In genomic region chrX:108122748-108123147, GRCh38 we compare ENCODE assay signal across 17 cellular contexts. TPM values are rescaled to one million over a fixed set of nuclear protein-coding genes. Genes with fewer than 3 reads are reported as not detected.
DNase-seq lines count a peak whose midpoint lies in the region; TF ChIP-seq lines count a peak whose summit lies in the region.
"Had no signal": no experiment of that assay in that cellular context is flagged by ENCODE, and none has a peak within 500 bp of the region (broad histone marks: within the 10 kb centered on the region; RNA-seq: fewer than 3 reads in every experiment).

No MANE protein-coding gene starts in this region.

- H3K36me3 Mint-ChIP-seq in endothelial cell (ENCODE audit: low read depth, unreplicated experiment) (no peaks in the 10 kb centered on the region), mesothelial cell of epicardium (no peaks in the 10 kb centered on the region)

- H3K27me3 ChIP-seq in A673 (replicated peaks; ENCODE audit: insufficient read depth, low read depth, low read length, poor library complexity) = peaks cover 2% of the 10 kb centered on the region

- no peak overlapping the region for H3K27ac ChIP-seq in A673 (ENCODE audit: low read depth, low read length, poor library complexity, severe bottlenecking)
- H3K27ac ChIP-seq: C4-2B, KMS-11 had no signal

- in situ Hi-C loops in KBM-7 (cut with MboI; ENCODE audit: low pct_unique_long_range_greater_than_20kb, low sequenced_read_pairs) = no loop called here

- TF ChIP-seq CTCF in endothelial cell (IDR thresholded peaks at IDR 0.05; ENCODE audit: unreplicated experiment) (no peak), mesothelial cell of epicardium (IDR thresholded peaks at IDR 0.05; ENCODE audit: unreplicated experiment) (no peak), A673 (conservative IDR thresholded peaks at IDR 0.05; ENCODE audit: low read depth, low read length) (no peak)

- CTCF ChIA-PET in A673 (lab: Charles Lee) = no interaction called here

- no TSS peak for BruUV-seq in A673 (replicated peaks; lab: Mats Ljungman, UMichigan)

- peak overlapping the region; percentile 30 for H3K27ac Mint-ChIP-seq in endothelial cell (ENCODE audit: unreplicated experiment)
- H3K27ac Mint-ChIP-seq in mesothelial cell of epicardium = peak overlapping the region; percentile 68
- H3K27ac Mint-ChIP-seq: immature natural killer cell; T-helper 2 cell treated with Interferon-gamma antibody and Interleukin-4, amounts not matched to agents 5 μg/mL and 100 μg/mL, for 36 hours had no signal

- H3K4me3 ChIP-seq in A673 (ENCODE audit: low read depth, low read length, poor library complexity, severe bottlenecking) = no peak overlapping the region

- intact Hi-C loops in A673 (cut with micrococcal nuclease; ENCODE audit: unreplicated experiment) = no loop called here

- no peaks in the 10 kb centered on the region for H3K36me3 ChIP-seq in A673 (ENCODE audit: insufficient read depth, low read length, poor library complexity, severe bottlenecking)

- H3K4me1 ChIP-seq in A673 (ENCODE audit: insufficient read depth, low read length, poor library complexity, severe bottlenecking) = no peaks in the 10 kb centered on the region

- DNase-seq in AG20443 (ENCODE audit: low spot score) (peak; percentile 20), KBM-7 (peak; percentile 23), endothelial cell (ENCODE audit: low spot score) (no peak), mesothelial cell of epicardium (ENCODE audit: low spot score in 2 of 2, unreplicated experiment in 2 of 2) (no peak), H4 (ENCODE audit: low spot score) (no peak), SKM-1 treated with dmso at 0.1 percent for 144 hours (lab: John Stamatoyannopoulos, UW; ENCODE audit: unreplicated experiment) (no peak), A673 (ENCODE audit: low spot score) (no peak), NAMALWA (ENCODE audit: low spot score) (no peak)
- DNase-seq: activated CD4-positive, alpha-beta T cell treated with anti-CD3 and anti-CD28 coated beads, Interleukin-2, amount 50 U/mL, for 1 hour; activated effector memory CD4-positive, alpha-beta T cell treated with Interleukin-2 at 50 U/mL for 16 hours; central memory CD4-positive, alpha-beta T cell; erythroblast; immature natural killer cell; PC-3 had no signal

- H3K9me3 Mint-ChIP-seq in endothelial cell (ENCODE audit: unreplicated experiment) (no peaks in the 10 kb centered on the region), mesothelial cell of epicardium (no peaks in the 10 kb centered on the region)
- H3K9me3 Mint-ChIP-seq: immature natural killer cell; T-helper 2 cell treated with Interferon-gamma antibody and Interleukin-4, amounts not matched to agents 5 μg/mL and 100 μg/mL, for 36 hours had no signal

- H3K4me1 Mint-ChIP-seq in endothelial cell (ENCODE audit: unreplicated experiment) (peaks cover 49% of the 10 kb centered on the region), mesothelial cell of epicardium (peaks cover 32% of the 10 kb centered on the region)
- H3K4me1 Mint-ChIP-seq: immature natural killer cell had no signal

- H3K9me3 ChIP-seq in A673 (ENCODE audit: low read depth, low read length, poor library complexity, severe bottlenecking) = no peaks in the 10 kb centered on the region

- H3K4me3 Mint-ChIP-seq in endothelial cell (ENCODE audit: unreplicated experiment) (no peak overlapping the region), mesothelial cell of epicardium (no peak overlapping the region)
- H3K4me3 Mint-ChIP-seq: immature natural killer cell; T-helper 2 cell treated with Interferon-gamma antibody and Interleukin-4, amounts not matched to agents 5 μg/mL and 100 μg/mL, for 36 hours had no signal

- H3K27me3 Mint-ChIP-seq in endothelial cell (ENCODE audit: unreplicated experiment) (no peaks in the 10 kb centered on the region), mesothelial cell of epicardium (ENCODE audit: low read depth) (no peaks in the 10 kb centered on the region)

- POLR2A ChIA-PET in A673 (lab: Charles Lee; ENCODE audit: low non-redundant PET) = no interaction called here

RNA-seq across cellular contexts. Expression of gene ATG4A, which starts 31.2 kb away (rescaled TPM):
- 23.4 TPM for total RNA-seq in endothelial cell (ENCODE audit: unreplicated experiment)
- total RNA-seq in mesothelial cell of epicardium = 7.9 to 9.9 TPM (median 8.9 TPM) in 3 replicates
- total RNA-seq in H4 (2014; rRNA removed; shearing (Covaris generic)) = 15.3 and 18.3 TPM in 2 replicates
- 3.8 and 4.8 TPM in 2 replicates for total RNA-seq in A673 (2021)

RNA-seq across cellular contexts. Expression of gene PSMD10, which starts 31.4 kb away (rescaled TPM):
- total RNA-seq in endothelial cell (ENCODE audit: unreplicated experiment) (49.2 TPM), mesothelial cell of epicardium (62.9 to 63.8 TPM (median 63.5 TPM) in 3 replicates), A673 (2021) (49.6 and 52.0 TPM in 2 replicates)
- total RNA-seq in H4 (2014; rRNA removed; shearing (Covaris generic)) = 190 and 201 TPM in 2 replicates

Comparison
In these comparisons a context has a peak if more than half of its experiments do, and no peak if none do; other contexts are left out.
1. DNase-seq: peak in AG20443 (single experiment) and KBM-7 (single experiment); none in endothelial cell (single experiment), mesothelial cell of epicardium (0 of 2), H4 (single experiment), SKM-1 treated with dmso at 0.1 percent for 144 hours (single experiment), A673 (single experiment) and NAMALWA (single experiment).